In genomic region chr2:100292022-100292580, GRCh38 we compare ENCODE assay signal across 8 cellular contexts. TPM values are rescaled to one million over a fixed set of nuclear protein-coding genes. Genes with fewer than 3 reads are reported as not detected.
DNase-seq lines count a peak whose midpoint lies in the region; ATAC-seq lines count a peak whose summit lies in the region.

No MANE protein-coding gene starts in this region.

- ATAC-seq in left cardiac atrium (peak; percentile 69 to 88), GM18858 (IDR thresholded peaks at IDR 0.05; ENCODE audit: unreplicated experiment) (no peak), HG03432 (IDR thresholded peaks at IDR 0.05; ENCODE audit: unreplicated experiment) (no peak)

- intact Hi-C loops in left cardiac atrium (cut with DNase I) = no loop called here

- DNase-seq in DMS153 treated with DMSO at 0.1 percent for 48 hours (lab: John Stamatoyannopoulos, UW; ENCODE audit: unreplicated experiment) = peak; percentile 9
- peak; percentile 5 for DNase-seq in NAMALWA (ENCODE audit: low spot score)
- peak; percentile 30 for DNase-seq in activated CD8-positive, alpha-beta memory T cell treated with anti-CD3 and anti-CD28 coated beads, Interleukin-2, amount 50 U/mL, for 4 hours
- peak; percentile 64 for DNase-seq in left cardiac atrium
- peak in 2 of 3 experiments; percentile 17 to 41 for DNase-seq in stimulated activated CD4-positive, alpha-beta T cell treated with anti-CD3 and anti-CD28 coated beads, TNF-alpha, amount 100 ng/mL, for 24 hours (ENCODE audit: low read depth in 3 of 3)
- no peak for DNase-seq in OCI-M2 (lab: John Stamatoyannopoulos, UW; ENCODE audit: unreplicated experiment)

RNA-seq across cellular contexts. Expression of gene LONRF2, which starts 30.2 kb away (rescaled TPM):
- total RNA-seq in left cardiac atrium = 10 to 100 TPM; 12.8 to 13.5 TPM

Comparison
In these comparisons a context has a peak if more than half of its experiments do, and no peak if none do; other contexts are left out.
1. ATAC-seq: peak in left cardiac atrium (2 of 2); none in GM18858 (single experiment) and HG03432 (single experiment).